Comparison of ENCODE assay signal across 1 cellular context in genomic region chr6:38045701-38046305, GRCh38.
TF ChIP-seq lines count a peak whose summit lies in the region.

No MANE protein-coding gene starts in this region.

TF ChIP-seq in HepG2, 621 proteins besides CTCF, POLR2A, EP300 and RAD21 (continued from another document and continues in another):
- TF ChIP-seq ZNF609 (CRISPR knock-in tag; IDR thresholded peaks at IDR 0.05; ENCODE audit: borderline replicate concordance): peak; percentile 57; the same call in 1 of the 2 replicates
- 0 out of 2 replicates have a peak, but pooled peaks have one; percentile 48 for TF ChIP-seq KDM1A (CRISPR knock-in tag; IDR thresholded peaks at IDR 0.05)
- TF ChIP-seq MAZ (IDR thresholded peaks at IDR 0.05; ENCODE audit: borderline replicate concordance, low read depth, low read length): no peak
- no peak for TF ChIP-seq MAZ (CRISPR knock-in tag; IDR thresholded peaks at IDR 0.05; ENCODE audit: low read depth)
- TF ChIP-seq ZSCAN5A (CRISPR knock-in tag; IDR thresholded peaks at IDR 0.05; ENCODE audit: borderline replicate concordance): peak; percentile 36; the same call in 1 of the 2 replicates
- TF ChIP-seq, protein P1, sequence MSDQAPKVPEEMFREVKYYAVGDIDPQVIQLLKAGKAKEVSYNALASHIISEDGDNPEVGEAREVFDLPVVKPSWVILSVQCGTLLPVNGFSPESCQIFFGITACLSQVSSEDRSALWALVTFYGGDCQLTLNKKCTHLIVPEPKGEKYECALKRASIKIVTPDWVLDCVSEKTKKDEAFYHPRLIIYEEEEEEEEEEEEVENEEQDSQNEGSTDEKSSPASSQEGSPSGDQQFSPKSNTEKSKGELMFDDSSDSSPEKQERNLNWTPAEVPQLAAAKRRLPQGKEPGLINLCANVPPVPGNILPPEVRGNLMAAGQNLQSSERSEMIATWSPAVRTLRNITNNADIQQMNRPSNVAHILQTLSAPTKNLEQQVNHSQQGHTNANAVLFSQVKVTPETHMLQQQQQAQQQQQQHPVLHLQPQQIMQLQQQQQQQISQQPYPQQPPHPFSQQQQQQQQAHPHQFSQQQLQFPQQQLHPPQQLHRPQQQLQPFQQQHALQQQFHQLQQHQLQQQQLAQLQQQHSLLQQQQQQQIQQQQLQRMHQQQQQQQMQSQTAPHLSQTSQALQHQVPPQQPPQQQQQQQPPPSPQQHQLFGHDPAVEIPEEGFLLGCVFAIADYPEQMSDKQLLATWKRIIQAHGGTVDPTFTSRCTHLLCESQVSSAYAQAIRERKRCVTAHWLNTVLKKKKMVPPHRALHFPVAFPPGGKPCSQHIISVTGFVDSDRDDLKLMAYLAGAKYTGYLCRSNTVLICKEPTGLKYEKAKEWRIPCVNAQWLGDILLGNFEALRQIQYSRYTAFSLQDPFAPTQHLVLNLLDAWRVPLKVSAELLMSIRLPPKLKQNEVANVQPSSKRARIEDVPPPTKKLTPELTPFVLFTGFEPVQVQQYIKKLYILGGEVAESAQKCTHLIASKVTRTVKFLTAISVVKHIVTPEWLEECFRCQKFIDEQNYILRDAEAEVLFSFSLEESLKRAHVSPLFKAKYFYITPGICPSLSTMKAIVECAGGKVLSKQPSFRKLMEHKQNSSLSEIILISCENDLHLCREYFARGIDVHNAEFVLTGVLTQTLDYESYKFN (CRISPR knock-in tag; conservative IDR thresholded peaks at IDR 0.05): peak; percentile 97
- TF ChIP-seq, protein P2, sequence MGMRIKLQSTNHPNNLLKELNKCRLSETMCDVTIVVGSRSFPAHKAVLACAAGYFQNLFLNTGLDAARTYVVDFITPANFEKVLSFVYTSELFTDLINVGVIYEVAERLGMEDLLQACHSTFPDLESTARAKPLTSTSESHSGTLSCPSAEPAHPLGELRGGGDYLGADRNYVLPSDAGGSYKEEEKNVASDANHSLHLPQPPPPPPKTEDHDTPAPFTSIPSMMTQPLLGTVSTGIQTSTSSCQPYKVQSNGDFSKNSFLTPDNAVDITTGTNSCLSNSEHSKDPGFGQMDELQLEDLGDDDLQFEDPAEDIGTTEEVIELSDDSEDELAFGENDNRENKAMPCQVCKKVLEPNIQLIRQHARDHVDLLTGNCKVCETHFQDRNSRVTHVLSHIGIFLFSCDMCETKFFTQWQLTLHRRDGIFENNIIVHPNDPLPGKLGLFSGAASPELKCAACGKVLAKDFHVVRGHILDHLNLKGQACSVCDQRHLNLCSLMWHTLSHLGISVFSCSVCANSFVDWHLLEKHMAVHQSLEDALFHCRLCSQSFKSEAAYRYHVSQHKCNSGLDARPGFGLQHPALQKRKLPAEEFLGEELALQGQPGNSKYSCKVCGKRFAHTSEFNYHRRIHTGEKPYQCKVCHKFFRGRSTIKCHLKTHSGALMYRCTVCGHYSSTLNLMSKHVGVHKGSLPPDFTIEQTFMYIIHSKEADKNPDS (CRISPR knock-in tag; IDR thresholded peaks at IDR 0.05): no peak
- peak; percentile 78; the same call in 1 of the 2 replicates for TF ChIP-seq IRF2 (CRISPR knock-in tag; IDR thresholded peaks at IDR 0.05)
- TF ChIP-seq, protein P3, sequence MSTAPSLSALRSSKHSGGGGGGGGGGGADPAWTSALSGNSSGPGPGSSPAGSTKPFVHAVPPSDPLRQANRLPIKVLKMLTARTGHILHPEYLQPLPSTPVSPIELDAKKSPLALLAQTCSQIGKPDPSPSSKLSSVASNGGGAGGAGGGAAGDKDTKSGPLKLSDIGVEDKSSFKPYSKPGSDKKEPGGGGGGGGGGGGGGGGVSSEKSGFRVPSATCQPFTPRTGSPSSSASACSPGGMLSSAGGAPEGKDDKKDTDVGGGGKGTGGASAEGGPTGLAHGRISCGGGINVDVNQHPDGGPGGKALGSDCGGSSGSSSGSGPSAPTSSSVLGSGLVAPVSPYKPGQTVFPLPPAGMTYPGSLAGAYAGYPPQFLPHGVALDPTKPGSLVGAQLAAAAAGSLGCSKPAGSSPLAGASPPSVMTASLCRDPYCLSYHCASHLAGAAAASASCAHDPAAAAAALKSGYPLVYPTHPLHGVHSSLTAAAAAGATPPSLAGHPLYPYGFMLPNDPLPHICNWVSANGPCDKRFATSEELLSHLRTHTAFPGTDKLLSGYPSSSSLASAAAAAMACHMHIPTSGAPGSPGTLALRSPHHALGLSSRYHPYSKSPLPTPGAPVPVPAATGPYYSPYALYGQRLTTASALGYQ (CRISPR knock-in tag; IDR thresholded peaks at IDR 0.05): peak; percentile 87
- no peak for TF ChIP-seq ATF7-NPFF (CRISPR knock-in tag; IDR thresholded peaks at IDR 0.05; ENCODE audit: low read depth)
- TF ChIP-seq KAT2B (IDR thresholded peaks at IDR 0.05; ENCODE audit: borderline replicate concordance, low read depth, low read length): peak; percentile 54
- TF ChIP-seq HNF4A (CRISPR knock-in tag; IDR thresholded peaks at IDR 0.05): peak; percentile 97
- TF ChIP-seq SCMH1 (CRISPR knock-in tag; IDR thresholded peaks at IDR 0.05; ENCODE audit: borderline replicate concordance): no peak
- TF ChIP-seq ZMYM4 (CRISPR knock-in tag; IDR thresholded peaks at IDR 0.05): no peak; the same call in 1 of the 2 replicates
- peak; percentile 73; the same call in 1 of the 2 replicates for TF ChIP-seq BCL6 (CRISPR knock-in tag; IDR thresholded peaks at IDR 0.05)
- TF ChIP-seq ZNF780A (CRISPR knock-in tag; IDR thresholded peaks at IDR 0.05): no peak
- TF ChIP-seq CEBPG (CRISPR knock-in tag; IDR thresholded peaks at IDR 0.05): peak; percentile 44; the same call in 1 of the 2 replicates
- TF ChIP-seq HNF4G (IDR thresholded peaks at IDR 0.05; ENCODE audit: borderline replicate concordance, low read depth, low read length): peak; percentile 70
- no peak for TF ChIP-seq HNF4G (CRISPR knock-in tag; IDR thresholded peaks at IDR 0.05; ENCODE audit: borderline replicate concordance, low read depth)
- peak; percentile 72; the same call in 1 of the 2 replicates for TF ChIP-seq RCOR2 (CRISPR knock-in tag; IDR thresholded peaks at IDR 0.05)
- TF ChIP-seq PHF5A (CRISPR knock-in tag; IDR thresholded peaks at IDR 0.05; ENCODE audit: low read depth, unreplicated experiment): no peak
- TF ChIP-seq FOXO1 (CRISPR knock-in tag; IDR thresholded peaks at IDR 0.05): peak; percentile 33; the same call in 1 of the 2 replicates
- TF ChIP-seq ERF (CRISPR knock-in tag; IDR thresholded peaks at IDR 0.05): peak; percentile 57
- 0 out of 2 replicates have a peak, but pooled peaks have one; percentile 39 for TF ChIP-seq ZSCAN29 (CRISPR knock-in tag; conservative IDR thresholded peaks at IDR 0.05)
- TF ChIP-seq CREM (IDR thresholded peaks at IDR 0.05): peak; percentile 81
- TF ChIP-seq CREM (CRISPR knock-in tag; IDR thresholded peaks at IDR 0.05): no peak
- TF ChIP-seq HMG20A (CRISPR knock-in tag; IDR thresholded peaks at IDR 0.05; ENCODE audit: borderline replicate concordance): peak; percentile 85; the same call in 1 of the 2 replicates
- TF ChIP-seq CHD4 (IDR thresholded peaks at IDR 0.05; ENCODE audit: borderline replicate concordance, low read length): peak; percentile 59; the same call in 1 of the 2 replicates
- TF ChIP-seq RBM22 (optimal IDR thresholded peaks at IDR 0.05; ENCODE audit: low read length): no peak
- TF ChIP-seq ZSCAN22 (CRISPR knock-in tag; IDR thresholded peaks at IDR 0.05): 0 out of 2 replicates have a peak, but pooled peaks have one; percentile 41
- no peak for TF ChIP-seq SOX6 (IDR thresholded peaks at IDR 0.05)
- peak; percentile 41; the same call in 1 of the 2 replicates for TF ChIP-seq SOX6 (CRISPR knock-in tag; IDR thresholded peaks at IDR 0.05)
- peak; percentile 97 for TF ChIP-seq ASH2L (IDR thresholded peaks at IDR 0.05; ENCODE audit: insufficient read length, low read depth, low read length)
- TF ChIP-seq ZNF782 (CRISPR knock-in tag; IDR thresholded peaks at IDR 0.05; ENCODE audit: borderline replicate concordance): no peak
- TF ChIP-seq, protein P4, sequence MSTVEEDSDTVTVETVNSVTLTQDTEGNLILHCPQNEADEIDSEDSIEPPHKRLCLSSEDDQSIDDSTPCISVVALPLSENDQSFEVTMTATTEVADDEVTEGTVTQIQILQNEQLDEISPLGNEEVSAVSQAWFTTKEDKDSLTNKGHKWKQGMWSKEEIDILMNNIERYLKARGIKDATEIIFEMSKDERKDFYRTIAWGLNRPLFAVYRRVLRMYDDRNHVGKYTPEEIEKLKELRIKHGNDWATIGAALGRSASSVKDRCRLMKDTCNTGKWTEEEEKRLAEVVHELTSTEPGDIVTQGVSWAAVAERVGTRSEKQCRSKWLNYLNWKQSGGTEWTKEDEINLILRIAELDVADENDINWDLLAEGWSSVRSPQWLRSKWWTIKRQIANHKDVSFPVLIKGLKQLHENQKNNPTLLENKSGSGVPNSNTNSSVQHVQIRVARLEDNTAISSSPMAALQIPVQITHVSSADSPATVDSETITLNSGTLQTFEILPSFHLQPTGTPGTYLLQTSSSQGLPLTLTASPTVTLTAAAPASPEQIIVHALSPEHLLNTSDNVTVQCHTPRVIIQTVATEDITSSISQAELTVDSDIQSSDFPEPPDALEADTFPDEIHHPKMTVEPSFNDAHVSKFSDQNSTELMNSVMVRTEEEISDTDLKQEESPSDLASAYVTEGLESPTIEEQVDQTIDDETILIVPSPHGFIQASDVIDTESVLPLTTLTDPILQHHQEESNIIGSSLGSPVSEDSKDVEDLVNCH (CRISPR knock-in tag; IDR thresholded peaks at IDR 0.05): no peak
- no peak for TF ChIP-seq JDP2 (CRISPR knock-in tag; IDR thresholded peaks at IDR 0.05; ENCODE audit: borderline replicate concordance)
- 0 out of 2 replicates have a peak, but pooled peaks have one; percentile 23 for TF ChIP-seq SATB2 (CRISPR knock-in tag; IDR thresholded peaks at IDR 0.05)
- no peak for TF ChIP-seq ZNF740 (CRISPR knock-in tag; IDR thresholded peaks at IDR 0.05)
- no peak for TF ChIP-seq CREB3 (CRISPR knock-in tag; IDR thresholded peaks at IDR 0.05)
- TF ChIP-seq SAP130 (CRISPR knock-in tag; IDR thresholded peaks at IDR 0.05; ENCODE audit: low read depth): peak; percentile 73
